In the genomic region with DNA sequence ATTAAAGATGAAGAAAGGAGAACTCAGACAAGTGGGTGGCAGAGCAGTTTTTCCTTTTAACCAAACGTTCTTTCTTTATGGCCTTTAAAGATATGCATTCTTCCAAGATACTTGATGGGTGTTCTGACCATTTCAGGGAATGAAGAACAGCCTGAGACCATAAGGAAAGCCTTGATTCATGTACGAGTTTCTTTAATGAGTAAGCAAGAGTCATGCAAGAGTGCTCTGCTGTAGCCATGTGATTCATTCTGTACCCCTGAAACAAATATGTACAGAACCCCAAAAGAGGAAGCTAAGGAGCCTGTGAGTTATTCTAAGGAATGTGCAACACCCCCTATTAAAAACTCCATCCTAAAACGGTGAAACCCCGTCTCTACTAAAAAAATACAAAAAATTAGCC, we compare ENCODE assay signal across 1 cellular context.
A peak's percentile ranks its signal among the peaks of the same experiment; 100 is the strongest.
TF ChIP-seq lines count a peak whose summit lies in the region.

No MANE protein-coding gene starts in this region.

TF ChIP-seq in GM12878, 131 proteins besides CTCF, POLR2A, EP300 and RAD21 (continued from another document):
- peak; percentile 30 for TF ChIP-seq JUNB (IDR thresholded peaks at IDR 0.05)
- TF ChIP-seq CHD1 (IDR thresholded peaks at IDR 0.05; ENCODE audit: low read depth, low read length) = no peak
